In the genomic region with DNA sequence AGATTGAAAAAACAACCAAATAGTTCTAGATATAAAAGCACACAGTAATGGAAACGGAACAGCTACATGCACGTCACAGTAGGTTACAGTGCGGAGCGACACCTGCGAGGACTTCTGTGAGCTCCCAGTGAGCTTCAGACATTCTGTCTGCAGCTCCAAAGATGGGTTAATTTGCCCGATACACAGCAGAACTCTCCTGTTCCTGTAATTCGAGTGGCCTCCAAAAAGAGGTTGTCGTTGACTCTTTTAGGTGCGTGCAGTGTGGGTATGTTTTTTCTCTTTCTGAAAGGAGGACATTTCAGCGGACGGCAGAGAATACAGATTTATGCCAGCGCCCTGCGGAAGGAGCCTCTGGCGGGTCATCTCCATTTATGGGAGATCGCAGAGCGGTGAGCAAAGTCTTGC, we compare ENCODE assay signal across 9 cellular contexts. TPM values are rescaled to one million over a fixed set of nuclear protein-coding genes. Genes with fewer than 3 reads are reported as not detected.
DNase-seq lines count a peak whose midpoint lies in the region; ATAC-seq and TF ChIP-seq lines count a peak whose summit lies in the region.
"Had no signal": no experiment of that assay in that cellular context is flagged by ENCODE, and none has a peak within 500 bp of the region (broad histone marks: within the 10 kb centered on the region; RNA-seq: fewer than 3 reads in every experiment).

No MANE protein-coding gene starts in this region.

- DNase-seq in AG10803 (ENCODE audit: low read depth) = no peak
- DNase-seq in H7 = no peak
- DNase-seq in activated T-cell treated with anti-CD3 and anti-CD28 coated beads, Interleukin-2, amount 50 U/mL, for 4 hours = no peak
- no peak for DNase-seq in SHP77 treated with DMSO at 0.1 percent for 48 hours (lab: John Stamatoyannopoulos, UW)
- DNase-seq in aorta = no peak
- no peak for DNase-seq in thyroid gland

- H3K4me1 Mint-ChIP-seq in activated T-cell treated with anti-CD3 and anti-CD28 coated beads, Interleukin-2, amount 50 U/mL, for 4 hours (ENCODE audit: low read depth) = peaks cover 41% of the 10 kb centered on the region

- no peak for TF ChIP-seq CTCF in AG10803 (conservative IDR thresholded peaks at IDR 0.05; ENCODE audit: low read length)
- TF ChIP-seq CTCF in thyroid gland (IDR thresholded peaks at IDR 0.05) = no peak

- H3K36me3 ChIP-seq in H7 (replicated peaks; ENCODE audit: control insufficient read depth, insufficient read depth, low read length) (no peaks in the 10 kb centered on the region), iPS-20b (ENCODE audit: insufficient read depth, low read depth, low read length) (no peaks in the 10 kb centered on the region), aorta (ENCODE audit: control insufficient read depth in 1 of 2, insufficient read depth in 2 of 2, low read length in 1 of 2) (no peaks in the 10 kb centered on the region), thyroid gland (no peaks in the 10 kb centered on the region)

- H3K4me3 Mint-ChIP-seq in activated T-cell treated with anti-CD3 and anti-CD28 coated beads, Interleukin-2, amount 50 U/mL, for 4 hours = peak overlapping the region; percentile 66

- intact Hi-C loops in aorta (cut with DNase I) = no loop called here
- intact Hi-C loops in thyroid gland (cut with DNase I) = no loop called here

- peaks cover 86% of the 10 kb centered on the region for H3K27me3 Mint-ChIP-seq in activated T-cell treated with anti-CD3 and anti-CD28 coated beads, Interleukin-2, amount 50 U/mL, for 4 hours (ENCODE audit: low read depth)

- H3K27ac ChIP-seq in iPS-20b (ENCODE audit: low read length) (no peak overlapping the region), aorta (ENCODE audit: low read depth in 1 of 2, low read length in 2 of 2) (no peak overlapping the region), thyroid gland (no peak overlapping the region)

- H3K9me3 Mint-ChIP-seq in activated T-cell treated with anti-CD3 and anti-CD28 coated beads, Interleukin-2, amount 50 U/mL, for 4 hours = no peaks in the 10 kb centered on the region

- H3K4me1 ChIP-seq in iPS-20b (ENCODE audit: insufficient read depth, low read length) (no peaks in the 10 kb centered on the region), aorta (ENCODE audit: control insufficient read depth in 1 of 2, insufficient read depth in 2 of 2, low read length in 2 of 2) (no peaks in the 10 kb centered on the region), thyroid gland (peaks cover 7 to 16% of the 10 kb centered on the region in 2 donors)

- no peak for ATAC-seq in activated T-cell treated with anti-CD3 and anti-CD28 coated beads, Interleukin-2, amount 50 U/mL, for 4 hours
- ATAC-seq in HG03520 (IDR thresholded peaks at IDR 0.05; ENCODE audit: unreplicated experiment) = no peak
- ATAC-seq in aorta (ENCODE audit: low FRiP score) = no peak

- H3K9me3 ChIP-seq in iPS-20b (ENCODE audit: insufficient read depth, low read depth, low read length) (no peaks in the 10 kb centered on the region), aorta (ENCODE audit: control insufficient read depth, low read length) (no peaks in the 10 kb centered on the region), thyroid gland (no peaks in the 10 kb centered on the region)

- no peak for TF ChIP-seq POLR2A in thyroid gland (IDR thresholded peaks at IDR 0.05)

- H3K4me3 ChIP-seq in AG10803 (ENCODE audit: low read length) (peak overlapping the region; percentile 32), H7 (ENCODE audit: insufficient read depth, low read depth, low read length) (peak overlapping the region; percentile 70), iPS-20b (ENCODE audit: low read length) (peak overlapping the region; percentile 69), aorta (ENCODE audit: low read length in 2 of 2) (no peak overlapping the region), thyroid gland (replicated peaks in 1 of 3) (no peak overlapping the region)

- H3K9ac ChIP-seq in iPS-20b (ENCODE audit: low read depth, low read length) = no peak overlapping the region

- H3K27me3 ChIP-seq in H7 (ENCODE audit: control insufficient read depth, insufficient read depth, low read length) (peaks cover 19% of the 10 kb centered on the region), iPS-20b (ENCODE audit: insufficient read depth, low read length) (peaks cover 67% of the 10 kb centered on the region), aorta (ENCODE audit: control insufficient read depth in 1 of 2, insufficient read depth in 2 of 2, low read length in 1 of 2) (no peaks in the 10 kb centered on the region), thyroid gland (peaks cover 58% of the 10 kb centered on the region)

- WGBS in aorta, 2 donors = 11% methylated on average over 16 of the region's 16 CpGs
- WGBS in thyroid gland, 2 donors = 10 to 11% methylated on average over 16 of the region's 16 CpGs

- no peaks in the 10 kb centered on the region for H3K36me3 Mint-ChIP-seq in activated T-cell treated with anti-CD3 and anti-CD28 coated beads, Interleukin-2, amount 50 U/mL, for 4 hours (ENCODE audit: insufficient read depth)

RNA-seq across cellular contexts. Expression of gene OR1F1, which starts 2.9 kb away (rescaled TPM):
- not detected in 2 replicates for total RNA-seq in H7 (2014; rRNA removed; shearing (Covaris generic))
- not detected for total RNA-seq in activated T-cell treated with anti-CD3 and anti-CD28 coated beads, Interleukin-2, amount 50 U/mL, for 4 hours
- not detected for total RNA-seq in aorta
- not detected for polyA plus RNA-seq in aorta
- not detected for total RNA-seq in thyroid gland
- total RNA-seq: M059J had no signal

RNA-seq across cellular contexts. Expression of gene ZNF200, which starts 44.0 kb away (rescaled TPM):
- 9.1 and 13.1 TPM in 2 replicates for total RNA-seq in H7 (2014; rRNA removed; shearing (Covaris generic))
- total RNA-seq in activated T-cell treated with anti-CD3 and anti-CD28 coated beads, Interleukin-2, amount 50 U/mL, for 4 hours = 1 to 10 TPM; 9.0 to 9.7 (median 9.6) TPM
- total RNA-seq in aorta (1 to 10 TPM; 7.4 to 8.1 TPM), thyroid gland (10 to 100 TPM in 2 of 4 donors, 1 to 10 TPM in 2; 6.4 to 10.8 (median 9.4) TPM)
- polyA plus RNA-seq in aorta = 1 to 10 TPM; 4.0 to 4.5 TPM

RNA-seq across cellular contexts. Expression of gene ZNF213, which starts 56.1 kb away (rescaled TPM):
- 5.5 and 6.3 TPM in 2 replicates for total RNA-seq in H7 (2014; rRNA removed; shearing (Covaris generic))
- total RNA-seq in activated T-cell treated with anti-CD3 and anti-CD28 coated beads, Interleukin-2, amount 50 U/mL, for 4 hours = 10 to 100 TPM in 1 of 3 donors, 1 to 10 TPM in 2; 9.8 to 12.0 (median 9.9) TPM
- total RNA-seq in aorta = 1 to 10 TPM; 8.0 to 8.6 TPM
- polyA plus RNA-seq in aorta = 1 to 10 TPM; 2.3 to 5.6 TPM
- 10 to 100 TPM in 1 of 4 donors, 1 to 10 TPM in 3; 5.2 to 10.2 (median 8.7) TPM for total RNA-seq in thyroid gland

Comparison
In these comparisons a context has a peak if more than half of its experiments do, and no peak if none do; other contexts are left out.
1. H3K4me3 ChIP-seq: peak in AG10803 (single experiment), H7 (single experiment) and iPS-20b (single experiment); none in aorta (0 of 2) and thyroid gland (0 of 3).